Comparison of ENCODE assay signal across 13 cellular contexts in genomic region chr12:12616512-12617275, GRCh38. TPM values are rescaled to one million over a fixed set of nuclear protein-coding genes. Genes with fewer than 3 reads are reported as not detected.
A peak's percentile ranks its signal among the peaks of the same experiment; 100 is the strongest.
DNase-seq lines count a peak whose midpoint lies in the region; ATAC-seq and TF ChIP-seq lines count a peak whose summit lies in the region.
"Had no signal": no experiment of that assay in that cellular context is flagged by ENCODE, and none has a peak within 500 bp of the region (broad histone marks: within the 10 kb centered on the region; RNA-seq: fewer than 3 reads in every experiment).

No MANE protein-coding gene starts in this region.

- POLR2A ChIA-PET in activated CD4-positive, alpha-beta memory T cell treated with anti-CD3 and anti-CD28 coated beads for 36 hours (lab: Charles Lee), result interaction anchor here (0.5 to 1.6 kb wide), 5 partner anchors 29 to 259 kb away, joined by 3 to 7 read pairs (median 3); no protein-coding TSS in a partner anchor

- no peak overlapping the region for H3K4me3 ChIP-seq in right cardiac atrium (ENCODE audit: low read length)
- H3K4me3 ChIP-seq: colonic mucosa, gastroesophageal sphincter had no signal

- H3K4me3 Mint-ChIP-seq in activated CD8-positive, alpha-beta memory T cell treated with anti-CD3 and anti-CD28 coated beads, Interleukin-2, amount 10 ng/mL, durations not matched to agents 7 days and 5 days, result no peak overlapping the region
- no peak overlapping the region for H3K4me3 Mint-ChIP-seq in activated CD4-positive, alpha-beta memory T cell treated with anti-CD3 and anti-CD28 coated beads for 36 hours
- peak overlapping the region in 1 of 2 donors; percentile 14 for H3K4me3 Mint-ChIP-seq in effector memory CD8-positive, alpha-beta T cell
- H3K4me3 Mint-ChIP-seq in progenitor cell of endocrine pancreas (ENCODE audit: low read depth), result no peak overlapping the region

- H3K9me3 Mint-ChIP-seq in activated CD8-positive, alpha-beta memory T cell treated with anti-CD3 and anti-CD28 coated beads, Interleukin-2, amount 10 ng/mL, durations not matched to agents 7 days and 5 days (ENCODE audit: low read depth), result no peaks in the 10 kb centered on the region
- no peaks in the 10 kb centered on the region for H3K9me3 Mint-ChIP-seq in activated CD4-positive, alpha-beta memory T cell treated with anti-CD3 and anti-CD28 coated beads for 36 hours
- H3K9me3 Mint-ChIP-seq in effector memory CD8-positive, alpha-beta T cell, result no peaks in the 10 kb centered on the region
- no peaks in the 10 kb centered on the region for H3K9me3 Mint-ChIP-seq in progenitor cell of endocrine pancreas (ENCODE audit: low read depth)

- ATAC-seq in activated CD8-positive, alpha-beta memory T cell treated with anti-CD3 and anti-CD28 coated beads, Interleukin-2, amount 10 ng/mL, durations not matched to agents 7 days and 5 days, result no peak
- ATAC-seq in effector memory CD8-positive, alpha-beta T cell (replicated peaks), result no peak
- ATAC-seq in right cardiac atrium (no peak), HG02852 (IDR thresholded peaks at IDR 0.05; ENCODE audit: unreplicated experiment) (no peak)
- ATAC-seq: gastroesophageal sphincter had no signal

- peaks cover 38% of the 10 kb centered on the region for H3K36me3 Mint-ChIP-seq in activated CD8-positive, alpha-beta memory T cell treated with anti-CD3 and anti-CD28 coated beads, Interleukin-2, amount 10 ng/mL, durations not matched to agents 7 days and 5 days
- peaks cover 31% of the 10 kb centered on the region for H3K36me3 Mint-ChIP-seq in activated CD4-positive, alpha-beta memory T cell treated with anti-CD3 and anti-CD28 coated beads for 36 hours
- H3K36me3 Mint-ChIP-seq in effector memory CD8-positive, alpha-beta T cell (ENCODE audit: insufficient read depth), result peaks cover 13% of the 10 kb centered on the region
- H3K36me3 Mint-ChIP-seq in progenitor cell of endocrine pancreas (ENCODE audit: insufficient read depth), result peaks cover 21% of the 10 kb centered on the region

- H3K27me3 Mint-ChIP-seq in activated CD8-positive, alpha-beta memory T cell treated with anti-CD3 and anti-CD28 coated beads, Interleukin-2, amount 10 ng/mL, durations not matched to agents 7 days and 5 days, result no peaks in the 10 kb centered on the region
- H3K27me3 Mint-ChIP-seq in activated CD4-positive, alpha-beta memory T cell treated with anti-CD3 and anti-CD28 coated beads for 36 hours, result no peaks in the 10 kb centered on the region
- H3K27me3 Mint-ChIP-seq in effector memory CD8-positive, alpha-beta T cell, result no peaks in the 10 kb centered on the region
- no peaks in the 10 kb centered on the region for H3K27me3 Mint-ChIP-seq in progenitor cell of endocrine pancreas

- H3K9me3 ChIP-seq in right cardiac atrium (ENCODE audit: control insufficient read depth, low read length), result no peaks in the 10 kb centered on the region
- H3K9me3 ChIP-seq: colonic mucosa, gastroesophageal sphincter had no signal

- no peak for TF ChIP-seq CTCF in progenitor cell of endocrine pancreas (IDR thresholded peaks at IDR 0.05; ENCODE audit: unreplicated experiment)

- H3K27ac ChIP-seq in right cardiac atrium (ENCODE audit: low read length), result no peak overlapping the region
- H3K27ac ChIP-seq: colonic mucosa had no signal

- intact Hi-C loops in activated CD4-positive, alpha-beta memory T cell treated with anti-CD3 and anti-CD28 coated beads for 36 hours (cut with micrococcal nuclease), result no loop called here
- intact Hi-C loops in right cardiac atrium (cut with DNase I), result no loop called here

- peaks cover 3% of the 10 kb centered on the region for H3K4me1 ChIP-seq in right cardiac atrium (ENCODE audit: control insufficient read depth, insufficient read depth, low read length)
- H3K4me1 ChIP-seq: colonic mucosa had no signal

- DNase-seq in activated CD8-positive, alpha-beta memory T cell treated with anti-CD3 and anti-CD28 coated beads, Interleukin-2, amount 10 ng/mL, durations not matched to agents 7 days and 5 days, result no peak
- no peak for DNase-seq in activated CD8-positive, alpha-beta memory T cell treated with anti-CD3 and anti-CD28 coated beads, Interleukin-2, amount 50 U/mL, for 4 hours
- DNase-seq in activated CD4-positive, alpha-beta memory T cell treated with anti-CD3 and anti-CD28 coated beads for 36 hours, result peak; percentile 34
- no peak for DNase-seq in effector memory CD8-positive, alpha-beta T cell
- DNase-seq in progenitor cell of endocrine pancreas (ENCODE audit: low spot score, unreplicated experiment) (no peak), right cardiac atrium (no peak), RPMI8226 (no peak)
- DNase-seq: colonic mucosa, DMS153, NCI-H1048, NCI-H345 had no signal

- H3K27me3 ChIP-seq in right cardiac atrium (ENCODE audit: control insufficient read depth, insufficient read depth), result no peaks in the 10 kb centered on the region
- H3K27me3 ChIP-seq: colonic mucosa, gastroesophageal sphincter had no signal

- WGBS in right cardiac atrium, result 56% methylated on average over 4 of the region's 4 CpGs

- peak overlapping the region; percentile 68 for H3K27ac Mint-ChIP-seq in activated CD8-positive, alpha-beta memory T cell treated with anti-CD3 and anti-CD28 coated beads, Interleukin-2, amount 10 ng/mL, durations not matched to agents 7 days and 5 days
- H3K27ac Mint-ChIP-seq in activated CD4-positive, alpha-beta memory T cell treated with anti-CD3 and anti-CD28 coated beads for 36 hours, result peak overlapping the region; percentile 81
- peak overlapping the region; percentile 13 to 71 for H3K27ac Mint-ChIP-seq in effector memory CD8-positive, alpha-beta T cell
- H3K27ac Mint-ChIP-seq in progenitor cell of endocrine pancreas, result peak overlapping the region; percentile 38

- H3K4me1 Mint-ChIP-seq in activated CD8-positive, alpha-beta memory T cell treated with anti-CD3 and anti-CD28 coated beads, Interleukin-2, amount 10 ng/mL, durations not matched to agents 7 days and 5 days, result peaks cover 39% of the 10 kb centered on the region
- peaks cover 64% of the 10 kb centered on the region for H3K4me1 Mint-ChIP-seq in activated CD4-positive, alpha-beta memory T cell treated with anti-CD3 and anti-CD28 coated beads for 36 hours (ENCODE audit: low read depth)
- peaks cover 35 to 42% of the 10 kb centered on the region in 2 donors for H3K4me1 Mint-ChIP-seq in effector memory CD8-positive, alpha-beta T cell (ENCODE audit: low read depth in 2 of 2)
- peaks cover 25% of the 10 kb centered on the region for H3K4me1 Mint-ChIP-seq in progenitor cell of endocrine pancreas (ENCODE audit: low read depth)

- CTCF ChIA-PET in activated CD8-positive, alpha-beta memory T cell treated with anti-CD3 and anti-CD28 coated beads, Interleukin-2, amount 10 ng/mL, durations not matched to agents 7 days and 5 days (lab: Charles Lee), result interaction anchor here (0.9 to 1.5 kb wide), 4 partner anchors 10 to 79 kb away, joined by 3 read pairs; partner anchors contain the start of gene GPR19
- CTCF ChIA-PET in activated CD4-positive, alpha-beta memory T cell treated with anti-CD3 and anti-CD28 coated beads for 36 hours (lab: Charles Lee), result interaction anchor here (0.6 to 1.6 kb wide), 7 partner anchors 15 to 120 kb away, joined by 3 to 7 read pairs (median 3); partner anchors contain the start of gene DUSP16

RNA-seq across cellular contexts. Expression of gene CREBL2, which starts 5.0 kb away (rescaled TPM):
- total RNA-seq in activated CD8-positive, alpha-beta memory T cell treated with anti-CD3 and anti-CD28 coated beads, Interleukin-2, amount 10 ng/mL, durations not matched to agents 7 days and 5 days, result 10 to 100 TPM; 16.3 to 20.5 TPM
- 10 to 100 TPM; 30.4 to 32.2 TPM for total RNA-seq in activated CD4-positive, alpha-beta memory T cell treated with anti-CD3 and anti-CD28 coated beads for 36 hours
- total RNA-seq in progenitor cell of endocrine pancreas (18.5 and 18.8 TPM in 2 replicates), right cardiac atrium (10 to 100 TPM; 22.4 to 24.9 (median 23.4) TPM)
- polyA plus RNA-seq in right cardiac atrium, result 16.7 TPM

RNA-seq across cellular contexts. Expression of gene DUSP16, which starts 54.0 kb away (rescaled TPM):
- total RNA-seq in activated CD8-positive, alpha-beta memory T cell treated with anti-CD3 and anti-CD28 coated beads, Interleukin-2, amount 10 ng/mL, durations not matched to agents 7 days and 5 days, result 10 to 100 TPM; 43.0 to 69.0 TPM
- 10 to 100 TPM; 70.2 to 82.1 TPM for total RNA-seq in activated CD4-positive, alpha-beta memory T cell treated with anti-CD3 and anti-CD28 coated beads for 36 hours
- total RNA-seq in progenitor cell of endocrine pancreas (67.5 and 74.6 TPM in 2 replicates), right cardiac atrium (10 to 100 TPM; 11.1 to 17.2 (median 14.3) TPM)
- polyA plus RNA-seq in right cardiac atrium, result 4.2 TPM
